Comparison of ENCODE assay signal across 8 cellular contexts in the genomic region with DNA sequence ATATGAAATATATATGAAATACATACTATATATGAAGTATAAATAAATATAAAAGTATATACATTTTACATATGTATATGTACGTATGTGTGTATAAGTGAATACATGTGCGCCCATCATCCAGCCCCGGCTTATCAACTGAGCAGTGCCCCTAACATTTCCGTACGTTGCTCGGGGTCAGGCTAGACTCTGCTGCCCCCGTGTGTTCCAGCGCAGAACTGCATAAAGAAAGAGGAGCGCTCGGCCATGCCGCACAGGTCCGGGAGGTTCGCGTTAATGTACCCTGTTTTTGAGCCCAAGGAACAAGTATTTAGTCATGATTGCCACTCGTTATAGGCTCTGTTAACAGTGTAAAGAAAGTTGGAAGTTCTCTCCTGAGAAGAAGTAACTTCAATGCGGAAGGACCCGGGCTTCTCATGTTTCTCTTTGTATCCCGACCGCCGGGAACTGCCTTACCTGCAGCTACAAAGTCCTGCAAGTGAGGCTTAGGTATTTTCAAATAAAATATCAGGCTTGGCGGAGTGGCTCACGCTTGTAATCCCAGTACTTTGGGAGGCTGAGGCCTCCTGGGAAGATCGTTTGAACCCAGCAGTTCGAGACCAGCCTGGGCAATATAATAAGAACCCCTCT. TPM values are rescaled to one million over a fixed set of nuclear protein-coding genes. Genes with fewer than 3 reads are reported as not detected.
DNase-seq lines count a peak whose midpoint lies in the region; ATAC-seq, FAIRE-seq and TF ChIP-seq lines count a peak whose summit lies in the region.

No MANE protein-coding gene starts in this region.

- peak; percentile 82 for FAIRE-seq in HepG2 (lab: Jason Lieb, UNC)

- TF ChIP-seq CTCF in choroid plexus epithelial cell (conservative IDR thresholded peaks at IDR 0.05; ENCODE audit: low read depth, low read length) = peak; percentile 96
- TF ChIP-seq CTCF in HepG2 (CRISPR knock-in tag; IDR thresholded peaks at IDR 0.05) = peak; percentile 96

- peak; percentile 90 for TF ChIP-seq RAD21 in HepG2 (CRISPR knock-in tag; IDR thresholded peaks at IDR 0.05)

- peaks cover 2 to 50% of the 10 kb centered on the region in 2 experiments; a peak in 3 of 5 replicates for H3K27me3 ChIP-seq in HepG2 (ENCODE audit: control insufficient read depth in 1 of 2, insufficient read depth in 2 of 2, low read length in 2 of 2)

- DNase-seq in AG08396 (ENCODE audit: low spot score) (peak; percentile 80), NCI-H2227 treated with DMSO at 0.1 percent for 48 hours (lab: John Stamatoyannopoulos, UW) (peak; percentile 40), choroid plexus epithelial cell (ENCODE audit: low read depth) (peak; percentile 55), HepG2 (ENCODE audit: low spot score) (peak; percentile 53)
- peak; percentile 61 for DNase-seq in activated CD4-positive, alpha-beta T cell treated with anti-CD3 and anti-CD28 coated beads for 1 hour
- peak; percentile 56 to 71 (median 62) for DNase-seq in stimulated activated CD4-positive, alpha-beta T cell treated with anti-CD3 and anti-CD28 coated beads, TNF-alpha, amount 100 ng/mL, for 24 hours (ENCODE audit: low read depth in 3 of 3)

- H3K36me3 ChIP-seq in HepG2 (replicated peaks in 1 of 2; ENCODE audit: control insufficient read depth in 1 of 2, insufficient read depth in 2 of 2, low read length in 2 of 2) = no peaks in the 10 kb centered on the region

- no peaks in the 10 kb centered on the region for H3K4me1 ChIP-seq in HepG2 (ENCODE audit: insufficient read depth, low read length)

- POLR2A ChIA-PET in HepG2 (lab: Yijun Ruan, JAX) = no interaction called here

- peak overlapping the region; percentile 80 for H3K4me2 ChIP-seq in HepG2 (ENCODE audit: low read depth, low read length)

- no peak overlapping the region for H3K27ac ChIP-seq in HepG2 (ENCODE audit: extremely low read length, insufficient read depth, low read length)

- no peaks in the 10 kb centered on the region for H3K79me2 ChIP-seq in HepG2 (ENCODE audit: insufficient read depth, low read length)

- CTCF ChIA-PET in HepG2 (lab: Yijun Ruan, JAX; ENCODE audit: low intra/inter-chr PET ratio, low total read pairs) = interaction anchor here (0.8 to 2.7 kb wide), 3 partner anchors 40 to 439 kb away, joined by 3 to 20 read pairs (median 3); no protein-coding TSS in a partner anchor

- H4K20me1 ChIP-seq in HepG2 (ENCODE audit: insufficient read depth, low read length) = no peaks in the 10 kb centered on the region

- in situ Hi-C loops in HepG2 (cut with HindIII; ENCODE audit: extremely low pct_ligation_motif_present, low pct_unique_long_range_greater_than_20kb) = loop anchor here (5.0 kb wide), 1 partner anchor 441 kb away; no protein-coding TSS in a partner anchor

- H3K4me3 ChIP-seq in choroid plexus epithelial cell (ENCODE audit: low read depth, low read length) = no peak overlapping the region
- peak overlapping the region; percentile 32 to 57 (median 38); a peak in 4 of 6 replicates for H3K4me3 ChIP-seq in HepG2 (replicated peaks in 1 of 3; ENCODE audit: insufficient read depth in 1 of 3, low read depth in 2 of 3, low read length in 3 of 3)

- under 1% methylated on average over 24 of the region's 24 CpGs for WGBS in HepG2 (ENCODE audit: low lambda C conversion rate)

- TF ChIP-seq POLR2A in HepG2 (IDR thresholded peaks at IDR 0.05; ENCODE audit: insufficient read depth in 1 of 2, low read depth in 2 of 2, low read length in 2 of 2) = no peak

- ATAC-seq in GM18858 (IDR thresholded peaks at IDR 0.05; ENCODE audit: unreplicated experiment) = peak; percentile 91
- peak; percentile 89 for ATAC-seq in HG03103 (IDR thresholded peaks at IDR 0.05; ENCODE audit: low read depth, unreplicated experiment)
- peak; percentile 96 for ATAC-seq in HepG2

- TF ChIP-seq EP300 in HepG2 (IDR thresholded peaks at IDR 0.05; ENCODE audit: low read depth in 2 of 2, low read length in 2 of 2) (no peak), HepG2 (CRISPR knock-in tag; IDR thresholded peaks at IDR 0.05; ENCODE audit: borderline replicate concordance) (no peak)

- no peak overlapping the region for H2AFZ ChIP-seq in HepG2 (ENCODE audit: low read length)

- no peaks in the 10 kb centered on the region for H3K9me3 ChIP-seq in HepG2 (ENCODE audit: low read length)

- H3K9ac ChIP-seq in HepG2 (ENCODE audit: insufficient read depth, low read depth, low read length) = no peak overlapping the region

- intact Hi-C loops in HepG2 (cut with micrococcal nuclease; ENCODE audit: unreplicated experiment) = loop anchor here (1.0 to 10.0 kb wide), 6 partner anchors 39 to 646 kb away; no protein-coding TSS in a partner anchor

- BruUV-seq in HepG2 (replicated peaks; lab: Mats Ljungman, UMichigan) = no TSS peak

TF ChIP-seq in HepG2, 621 proteins besides CTCF, POLR2A, EP300 and RAD21 (continues in another document):
- TF ChIP-seq TCF7 (IDR thresholded peaks at IDR 0.05; ENCODE audit: low read depth) (no peak), SIN3B (IDR thresholded peaks at IDR 0.05; ENCODE audit: low read length) (no peak), ZBTB21 (CRISPR knock-in tag; IDR thresholded peaks at IDR 0.05) (no peak), ZNF232 (CRISPR knock-in tag; IDR thresholded peaks at IDR 0.05; ENCODE audit: borderline replicate concordance) (no peak), NBN (conservative IDR thresholded peaks at IDR 0.05) (no peak), ZMYM4 (CRISPR knock-in tag; IDR thresholded peaks at IDR 0.05) (peak; percentile 44; the same call in 1 of the 2 replicates), SMARCE1 (IDR thresholded peaks at IDR 0.05; ENCODE audit: borderline replicate concordance) (no peak)
- TF ChIP-seq, protein P1, sequence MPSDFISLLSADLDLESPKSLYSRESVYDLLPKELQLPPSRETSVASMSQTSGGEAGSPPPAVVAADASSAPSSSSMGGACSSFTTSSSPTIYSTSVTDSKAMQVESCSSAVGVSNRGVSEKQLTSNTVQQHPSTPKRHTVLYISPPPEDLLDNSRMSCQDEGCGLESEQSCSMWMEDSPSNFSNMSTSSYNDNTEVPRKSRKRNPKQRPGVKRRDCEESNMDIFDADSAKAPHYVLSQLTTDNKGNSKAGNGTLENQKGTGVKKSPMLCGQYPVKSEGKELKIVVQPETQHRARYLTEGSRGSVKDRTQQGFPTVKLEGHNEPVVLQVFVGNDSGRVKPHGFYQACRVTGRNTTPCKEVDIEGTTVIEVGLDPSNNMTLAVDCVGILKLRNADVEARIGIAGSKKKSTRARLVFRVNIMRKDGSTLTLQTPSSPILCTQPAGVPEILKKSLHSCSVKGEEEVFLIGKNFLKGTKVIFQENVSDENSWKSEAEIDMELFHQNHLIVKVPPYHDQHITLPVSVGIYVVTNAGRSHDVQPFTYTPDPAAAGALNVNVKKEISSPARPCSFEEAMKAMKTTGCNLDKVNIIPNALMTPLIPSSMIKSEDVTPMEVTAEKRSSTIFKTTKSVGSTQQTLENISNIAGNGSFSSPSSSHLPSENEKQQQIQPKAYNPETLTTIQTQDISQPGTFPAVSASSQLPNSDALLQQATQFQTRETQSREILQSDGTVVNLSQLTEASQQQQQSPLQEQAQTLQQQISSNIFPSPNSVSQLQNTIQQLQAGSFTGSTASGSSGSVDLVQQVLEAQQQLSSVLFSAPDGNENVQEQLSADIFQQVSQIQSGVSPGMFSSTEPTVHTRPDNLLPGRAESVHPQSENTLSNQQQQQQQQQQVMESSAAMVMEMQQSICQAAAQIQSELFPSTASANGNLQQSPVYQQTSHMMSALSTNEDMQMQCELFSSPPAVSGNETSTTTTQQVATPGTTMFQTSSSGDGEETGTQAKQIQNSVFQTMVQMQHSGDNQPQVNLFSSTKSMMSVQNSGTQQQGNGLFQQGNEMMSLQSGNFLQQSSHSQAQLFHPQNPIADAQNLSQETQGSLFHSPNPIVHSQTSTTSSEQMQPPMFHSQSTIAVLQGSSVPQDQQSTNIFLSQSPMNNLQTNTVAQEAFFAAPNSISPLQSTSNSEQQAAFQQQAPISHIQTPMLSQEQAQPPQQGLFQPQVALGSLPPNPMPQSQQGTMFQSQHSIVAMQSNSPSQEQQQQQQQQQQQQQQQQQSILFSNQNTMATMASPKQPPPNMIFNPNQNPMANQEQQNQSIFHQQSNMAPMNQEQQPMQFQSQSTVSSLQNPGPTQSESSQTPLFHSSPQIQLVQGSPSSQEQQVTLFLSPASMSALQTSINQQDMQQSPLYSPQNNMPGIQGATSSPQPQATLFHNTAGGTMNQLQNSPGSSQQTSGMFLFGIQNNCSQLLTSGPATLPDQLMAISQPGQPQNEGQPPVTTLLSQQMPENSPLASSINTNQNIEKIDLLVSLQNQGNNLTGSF (CRISPR knock-in tag; IDR thresholded peaks at IDR 0.05) = no peak

RNA-seq across cellular contexts. Expression of gene CD8B2, which starts 55.7 kb away (rescaled TPM):
- total RNA-seq in HepG2 (2016; rRNA removed; fragmentation: Illumina TruSeq; extraction: Trizol) = not detected in 2 replicates
- total RNA-seq in HepG2 (2016; cell fraction: cytosol; rRNA removed; fragmentation: Illumina TruSeq; extraction: Trizol; ENCODE audit: low read depth) = not detected in 2 replicates
- total RNA-seq in HepG2 (2016; cell fraction: insoluble cytoplasmic fraction; rRNA removed; fragmentation: Illumina TruSeq; extraction: Trizol) = not detected in 2 replicates
- total RNA-seq in HepG2 (2016; cell fraction: membrane; rRNA removed; fragmentation: Illumina TruSeq; extraction: Trizol) = not detected in 2 replicates
- total RNA-seq in HepG2 (2016; cell fraction: nucleus; rRNA removed; fragmentation: Illumina TruSeq; extraction: Trizol) = not detected in 2 replicates
- polyA plus RNA-seq in HepG2 (2011; rRNA removed) = not detected in 2 replicates
- polyA plus RNA-seq in HepG2 (2011; cell fraction: cytosol; rRNA removed) = not detected in 2 replicates
- not detected in 2 replicates for polyA plus RNA-seq in HepG2 (2011; cell fraction: nucleus; rRNA removed)
- not detected in 2 replicates for polyA plus RNA-seq in HepG2 (2012)
- not detected in 2 replicates for polyA plus RNA-seq in HepG2 (2016; cell fraction: cytosol; fragmentation: Illumina TruSeq; extraction: Trizol; ENCODE audit: low read depth)
- polyA plus RNA-seq in HepG2 (2016; cell fraction: insoluble cytoplasmic fraction; fragmentation: Illumina TruSeq; extraction: Trizol; ENCODE audit: low read depth) = not detected in 2 replicates
- polyA plus RNA-seq in HepG2 (2016; cell fraction: membrane; fragmentation: Illumina TruSeq; extraction: Trizol; ENCODE audit: low read depth) = not detected in 2 replicates
- polyA plus RNA-seq in HepG2 (2016; cell fraction: nucleus; fragmentation: Illumina TruSeq; extraction: Trizol; ENCODE audit: insufficient read depth, low read depth) = not detected in 2 replicates
- polyA minus RNA-seq in HepG2 (2011; rRNA and poly(A)+ RNA removed; ENCODE audit: low replicate concordance) = not detected in 2 replicates
- polyA minus RNA-seq in HepG2 (2011; cell fraction: cytosol; rRNA and poly(A)+ RNA removed) = not detected in 2 replicates
- not detected in 2 replicates for polyA minus RNA-seq in HepG2 (2011; cell fraction: nucleus; rRNA and poly(A)+ RNA removed)
